Comparison of ENCODE assay signal across 12 cellular contexts in genomic region chr9:137244486-137245449, GRCh38. TPM values are rescaled to one million over a fixed set of nuclear protein-coding genes. Genes with fewer than 3 reads are reported as not detected.
DNase-seq lines count a peak whose midpoint lies in the region; ATAC-seq lines count a peak whose summit lies in the region.
"Had no signal": no experiment of that assay in that cellular context is flagged by ENCODE, and none has a peak within 500 bp of the region (broad histone marks: within the 10 kb centered on the region; RNA-seq: fewer than 3 reads in every experiment).

No MANE protein-coding gene starts in this region.

- no peak overlapping the region for H2BK15ac ChIP-seq in neuronal stem cell (ENCODE audit: low read length)

- H2BK12ac ChIP-seq in neuronal stem cell (ENCODE audit: low read length) = no peak overlapping the region

- H3K23ac ChIP-seq in neuronal stem cell (ENCODE audit: low read depth, low read length, poor library complexity) = peak overlapping the region; percentile 95

- no peak overlapping the region for H4K91ac ChIP-seq in neuronal stem cell (ENCODE audit: low read depth, low read length, poor library complexity)

- H3K9ac ChIP-seq in adipocyte (ENCODE audit: low read length) (peak overlapping the region; percentile 10), neuronal stem cell (ENCODE audit: low read depth, low read length, poor library complexity) (no peak overlapping the region)

- H2AK5ac ChIP-seq in neuronal stem cell (ENCODE audit: low read depth, low read length) = peak overlapping the region; percentile 15

- H3K4ac ChIP-seq in neuronal stem cell (ENCODE audit: low read length) = no peak overlapping the region

- no peaks in the 10 kb centered on the region for H3K9me3 ChIP-seq in adipocyte (ENCODE audit: control insufficient read depth, low read length)
- H3K9me3 ChIP-seq in neuronal stem cell (replicated peaks in 1 of 2; ENCODE audit: control insufficient read depth in 2 of 2, insufficient read depth in 1 of 2, low read depth in 1 of 2, low read length in 2 of 2) = no peaks in the 10 kb centered on the region
- H3K9me3 ChIP-seq: left lung, thyroid gland had no signal

- H2BK5ac ChIP-seq in neuronal stem cell (ENCODE audit: low read length) = no peak overlapping the region

- no peak overlapping the region for H2BK120ac ChIP-seq in neuronal stem cell (ENCODE audit: low read depth, low read length)

- H3K4me2 ChIP-seq in neuronal stem cell (ENCODE audit: insufficient read depth, low read length, poor library complexity, severe bottlenecking) = no peak overlapping the region

- H3K79me1 ChIP-seq in neuronal stem cell (ENCODE audit: low read depth, low read length) = peaks cover 17% of the 10 kb centered on the region

- peak overlapping the region; percentile 15 for H3K18ac ChIP-seq in neuronal stem cell (ENCODE audit: low read length)

- ATAC-seq in HG03565 (IDR thresholded peaks at IDR 0.05; ENCODE audit: unreplicated experiment) (no peak), HG02870 (IDR thresholded peaks at IDR 0.05; ENCODE audit: unreplicated experiment) (no peak)
- ATAC-seq: left lung had no signal

- no peak overlapping the region for H2AFZ ChIP-seq in neuronal stem cell (ENCODE audit: low read length)

- H3K4me1 ChIP-seq in adipocyte (ENCODE audit: control insufficient read depth, insufficient read depth, low read length) (peaks cover 14% of the 10 kb centered on the region), neuronal stem cell (ENCODE audit: control insufficient read depth in 2 of 2, insufficient read depth in 1 of 2, low read depth in 1 of 2, low read length in 2 of 2) (peaks cover 15 to 19% of the 10 kb centered on the region in 2 donors)

- H3K27ac ChIP-seq in neuronal stem cell (replicated peaks; ENCODE audit: low read length) = no peak overlapping the region
- H3K27ac ChIP-seq: left lung, thyroid gland had no signal

- DNase-seq in NCI-H1092 treated with DMSO at 0.1 percent for 48 hours (lab: John Stamatoyannopoulos, UW) = peak; percentile 52
- DNase-seq in NCI-H1092 (lab: John Stamatoyannopoulos, UW) = no peak
- peak; percentile 52 for DNase-seq in NCI-H2081 treated with DMSO at 0.1 percent for 48 hours (lab: John Stamatoyannopoulos, UW)
- no peak for DNase-seq in adipocyte (ENCODE audit: low read depth)
- DNase-seq in neuronal stem cell (ENCODE audit: low spot score) = no peak
- DNase-seq in UCSD-AML1 (lab: John Stamatoyannopoulos, UW; ENCODE audit: unreplicated experiment) = no peak
- DNase-seq: activated T-cell treated with anti-CD3 and anti-CD28 coated beads for 4 hours; central memory CD4-positive, alpha-beta T cell; left lung had no signal

- no peak overlapping the region for H3K14ac ChIP-seq in neuronal stem cell (ENCODE audit: low read length)

- H3K27me3 ChIP-seq in adipocyte (replicated peaks; ENCODE audit: control insufficient read depth, insufficient read depth, low read length) = peaks cover 5% of the 10 kb centered on the region
- peaks cover 0 to 2% (median 0%) of the 10 kb centered on the region in 3 experiments for H3K27me3 ChIP-seq in neuronal stem cell (ENCODE audit: control insufficient read depth in 3 of 3, insufficient read depth in 3 of 3, low read depth in 1 of 3, low read length in 3 of 3)
- H3K27me3 ChIP-seq: left lung, thyroid gland had no signal

- peaks cover 18% of the 10 kb centered on the region for H3K36me3 ChIP-seq in adipocyte (ENCODE audit: control insufficient read depth, insufficient read depth, low read length, severe bottlenecking)
- peaks cover 19 to 27% of the 10 kb centered on the region in 2 donors for H3K36me3 ChIP-seq in neuronal stem cell (replicated peaks in 1 of 2; ENCODE audit: control insufficient read depth in 2 of 2, insufficient read depth in 2 of 2, low read length in 2 of 2)

- no peak overlapping the region for H4K8ac ChIP-seq in neuronal stem cell (ENCODE audit: low read depth, low read length)

- no CpG with 5 or more reads among the region's 36 CpGs for WGBS in neuronal stem cell (ENCODE audit: extremely low coverage in 2 of 2, insufficient read length in 2 of 2, insufficient replicate concordance in 1 of 2), 2 donors

- H3K4me3 ChIP-seq in adipocyte (ENCODE audit: low read length) (no peak overlapping the region), neuronal stem cell (ENCODE audit: low read length in 2 of 2) (no peak overlapping the region)
- H3K4me3 ChIP-seq: left lung, thyroid gland had no signal

RNA-seq across cellular contexts. Expression of gene TUBB4B, which starts 3.7 kb away (rescaled TPM):
- polyA plus RNA-seq in neuronal stem cell (2013, experiment 1 of 2) = 358 TPM
- polyA plus RNA-seq in neuronal stem cell (2013, experiment 2 of 2) = 354 TPM

RNA-seq across cellular contexts. Expression of gene STPG3, which starts 6.3 kb away (rescaled TPM):
- 0.07 TPM for polyA plus RNA-seq in neuronal stem cell (2013, experiment 1 of 2)
- not detected for polyA plus RNA-seq in neuronal stem cell (2013, experiment 2 of 2)

RNA-seq across cellular contexts. Expression of gene NELFB, which starts 10.4 kb away (rescaled TPM):
- 45.7 TPM for polyA plus RNA-seq in neuronal stem cell (2013, experiment 1 of 2)
- 46.2 TPM for polyA plus RNA-seq in neuronal stem cell (2013, experiment 2 of 2)

RNA-seq across cellular contexts. Expression of gene SLC34A3, which starts 14.1 kb away (rescaled TPM):
- polyA plus RNA-seq in neuronal stem cell (2013, experiment 1 of 2) = not detected
- polyA plus RNA-seq in neuronal stem cell (2013, experiment 2 of 2) = not detected

RNA-seq across cellular contexts. Expression of gene RNF224, which starts 17.5 kb away (rescaled TPM):
- not detected for polyA plus RNA-seq in neuronal stem cell (2013, experiment 1 of 2)
- not detected for polyA plus RNA-seq in neuronal stem cell (2013, experiment 2 of 2)

Comparison
In these comparisons a context has a peak if more than half of its experiments do, and no peak if none do; other contexts are left out.
1. DNase-seq: peak in NCI-H1092 treated with DMSO at 0.1 percent for 48 hours (single experiment) and NCI-H2081 treated with DMSO at 0.1 percent for 48 hours (single experiment); none in NCI-H1092 (single experiment), adipocyte (single experiment), neuronal stem cell (single experiment) and UCSD-AML1 (single experiment).